ENCODE assay signal across 26 cellular contexts in the genomic region with DNA sequence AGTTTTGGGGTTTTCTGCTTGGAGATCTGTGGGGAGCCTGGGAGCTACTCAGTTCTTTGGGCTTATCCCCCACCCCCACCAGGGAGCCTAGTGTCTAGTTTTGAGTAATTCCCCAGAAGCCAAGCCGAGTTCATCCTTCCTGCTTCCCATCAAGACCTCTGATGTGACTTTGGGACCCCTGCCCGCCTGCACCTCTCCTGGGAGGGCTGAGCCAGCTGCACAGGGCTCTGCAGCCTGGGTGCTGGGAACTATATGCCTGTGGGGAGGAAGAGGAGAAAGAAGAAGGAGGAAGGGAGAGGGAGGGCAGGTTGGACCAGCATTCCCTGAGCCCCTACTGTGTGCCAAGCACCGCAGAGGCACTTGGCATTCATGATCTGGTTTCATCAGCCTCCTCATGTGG.
"Had no signal": no experiment of that assay in that cellular context is flagged by ENCODE, and none has a peak within 500 bp of the region (broad histone marks: within the 10 kb centered on the region; RNA-seq: fewer than 3 reads in every experiment).

No MANE protein-coding gene starts in this region.

- H3K27me3 ChIP-seq: colonic mucosa, gastrocnemius medialis had no signal

- H3K27ac Mint-ChIP-seq: dendritic cell treated with granulocyte-macrophage colony-stimulating factor and Interleukin-4, amounts not matched to agents 40 ng/mL and 50 ng/mL, for 4 days; effector memory CD8-positive, alpha-beta T cell; endodermal cell; memory B cell; mesothelial cell of epicardium had no signal

- H3K4me1 Mint-ChIP-seq: memory B cell, mesothelial cell of epicardium had no signal

- H3K9me3 ChIP-seq: colonic mucosa, esophagus squamous epithelium, gastrocnemius medialis, heart right ventricle, left ventricle myocardium inferior, lower lobe of right lung, mucosa of descending colon had no signal

- H3K4me3 Mint-ChIP-seq: dendritic cell treated with granulocyte-macrophage colony-stimulating factor and Interleukin-4, amounts not matched to agents 40 ng/mL and 50 ng/mL, for 4 days; effector memory CD8-positive, alpha-beta T cell; endodermal cell; memory B cell; mesothelial cell of epicardium had no signal

- H3K9me3 Mint-ChIP-seq: dendritic cell treated with granulocyte-macrophage colony-stimulating factor and Interleukin-4, amounts not matched to agents 40 ng/mL and 50 ng/mL, for 4 days; effector memory CD8-positive, alpha-beta T cell; endodermal cell; memory B cell; mesothelial cell of epicardium had no signal

- H3K36me3 Mint-ChIP-seq: memory B cell, mesothelial cell of epicardium had no signal

- DNase-seq: colonic mucosa; cortex of kidney; effector CD8-positive, alpha-beta T cell; effector memory CD8-positive, alpha-beta T cell; erythroblast; esophagus squamous epithelium; foreskin fibroblast; foreskin melanocyte; gastrocnemius medialis; glutamatergic neuron; heart right ventricle; hippocampal formation; kidney; kidney glomerular epithelial cell; left colon; left ventricle myocardium inferior; lower lobe of right lung; mesendoderm; mucosa of descending colon had no signal

- H3K4me1 ChIP-seq: colonic mucosa, esophagus squamous epithelium, lower lobe of right lung had no signal

- H3K27ac ChIP-seq: colonic mucosa, epithelial cell of prostate, esophagus squamous epithelium, gastrocnemius medialis, heart right ventricle, left ventricle myocardium inferior, lower lobe of right lung had no signal

- ATAC-seq: effector memory CD8-positive, alpha-beta T cell; esophagus mucosa; gastrocnemius medialis; heart right ventricle; left colon; left lobe of liver; lower lobe of right lung; mucosa of descending colon had no signal

- H3K4me3 ChIP-seq: colonic mucosa, esophagus squamous epithelium, gastrocnemius medialis, heart right ventricle, left ventricle myocardium inferior, lower lobe of right lung, mucosa of descending colon had no signal

- H3K36me3 ChIP-seq: colonic mucosa, esophagus squamous epithelium, gastrocnemius medialis, heart right ventricle, left ventricle myocardium inferior, lower lobe of right lung had no signal
